1 cellular context compared by ENCODE assay signal in genomic region chr6:38079107-38079506, GRCh38.
TF ChIP-seq lines count a peak whose summit lies in the region.

No MANE protein-coding gene starts in this region.

TF ChIP-seq in IMR-90, 13 proteins besides CTCF, POLR2A, EP300 and RAD21 (continued from another document):
- TF ChIP-seq ELK1 (IDR thresholded peaks at IDR 0.05; ENCODE audit: borderline replicate concordance, low read depth, low read length) (no peak), CHD1 (IDR thresholded peaks at IDR 0.05; ENCODE audit: low read depth, low read length) (no peak), MXI1 (IDR thresholded peaks at IDR 0.05; ENCODE audit: borderline replicate concordance, low read depth, low read length) (no peak), SMC3 (IDR thresholded peaks at IDR 0.05; ENCODE audit: low read depth, low read length) (no peak), CEBPB (IDR thresholded peaks at IDR 0.05; ENCODE audit: low read depth, low read length) (no peak), MAZ (IDR thresholded peaks at IDR 0.05; ENCODE audit: borderline replicate concordance, low read depth, low read length) (no peak), NFE2L2 (IDR thresholded peaks at IDR 0.05; ENCODE audit: low read depth, low read length) (no peak), USF2 (IDR thresholded peaks at IDR 0.05; ENCODE audit: low read depth, low read length) (no peak), MAFK (IDR thresholded peaks at IDR 0.05; ENCODE audit: low read depth, low read length) (no peak), FOS (IDR thresholded peaks at IDR 0.05; ENCODE audit: low read depth, low read length) (no peak)
